Comparison of ENCODE assay signal across 1 cellular context in genomic region chr16:11076259-11077018, GRCh38.
TF ChIP-seq lines count a peak whose summit lies in the region.

No MANE protein-coding gene starts in this region.

TF ChIP-seq in SK-N-SH, 30 proteins besides CTCF, POLR2A, EP300 and RAD21 (continued from another document):
- TF ChIP-seq PBX3 (IDR thresholded peaks at IDR 0.05) (no peak), TEAD4 (IDR thresholded peaks at IDR 0.05; ENCODE audit: borderline replicate concordance, insufficient read depth) (no peak), REST (IDR thresholded peaks at IDR 0.05; ENCODE audit: low read depth, low read length) (no peak)
